In the genomic region with DNA sequence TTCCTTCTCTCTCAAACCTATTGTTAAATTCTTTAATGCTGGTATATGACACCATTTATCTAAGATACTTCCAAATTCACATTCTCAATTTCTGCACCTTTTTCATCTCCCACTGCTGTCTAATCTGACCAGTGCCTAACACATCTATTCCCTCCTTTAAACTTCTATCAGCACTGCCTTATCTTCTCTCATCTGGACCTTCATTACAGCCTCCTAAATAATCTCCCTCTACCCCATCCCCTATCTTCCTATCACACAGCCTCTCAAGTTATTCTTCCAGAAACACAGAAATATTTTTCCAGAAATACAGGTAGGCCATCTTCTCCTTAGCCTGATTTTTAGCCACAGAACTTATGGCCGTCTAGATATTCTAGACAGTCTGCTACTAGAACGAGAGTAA, we compare ENCODE assay signal across 23 cellular contexts. TPM values are rescaled to one million over a fixed set of nuclear protein-coding genes. Genes with fewer than 3 reads are reported as not detected.
DNase-seq lines count a peak whose midpoint lies in the region; ATAC-seq, FAIRE-seq and TF ChIP-seq lines count a peak whose summit lies in the region.
"Had no signal": no experiment of that assay in that cellular context is flagged by ENCODE, and none has a peak within 500 bp of the region (broad histone marks: within the 10 kb centered on the region; RNA-seq: fewer than 3 reads in every experiment).

No MANE protein-coding gene starts in this region.

- H3K9me2 ChIP-seq in OCI-LY1 (ENCODE audit: low read depth, low read length): no peaks in the 10 kb centered on the region
- H3K9me2 ChIP-seq in GM23338 (ENCODE audit: insufficient read depth): no peaks in the 10 kb centered on the region

- H3K4me3 Mint-ChIP-seq in natural killer cell: no peak overlapping the region
- no peak overlapping the region for H3K4me3 Mint-ChIP-seq in natural killer cell treated with Interleukin-12 subunit alpha and Interleukin-12 subunit beta and Interleukin-15 and Interleukin-18, amount 100 ng/mL, for 72 hours
- no peak overlapping the region for H3K4me3 Mint-ChIP-seq in GM23338
- H3K4me3 Mint-ChIP-seq: H9 had no signal

- H3K4me1 Mint-ChIP-seq in natural killer cell (peaks cover 44 to 57% of the 10 kb centered on the region in 2 donors), GM23338 (peaks cover 12% of the 10 kb centered on the region)
- H3K4me1 Mint-ChIP-seq in natural killer cell treated with Interleukin-12 subunit alpha and Interleukin-12 subunit beta and Interleukin-15 and Interleukin-18, amount 100 ng/mL, for 72 hours (ENCODE audit: low read depth in 2 of 2): peaks cover 31 to 37% of the 10 kb centered on the region in 2 donors

- peaks cover 57% of the 10 kb centered on the region for H3K79me2 ChIP-seq in OCI-LY1 (ENCODE audit: insufficient read depth, low read length)
- peaks cover 63% of the 10 kb centered on the region for H3K79me2 ChIP-seq in K562 (ENCODE audit: control insufficient read depth, insufficient read depth, low read length)
- H3K79me2 ChIP-seq in GM23338 (replicated peaks; ENCODE audit: insufficient read depth): peaks cover 12% of the 10 kb centered on the region; the same call in 1 of the 2 replicates

- H2AFZ ChIP-seq in OCI-LY1 (ENCODE audit: low read length) (no peak overlapping the region), K562 (ENCODE audit: low read depth, low read length) (no peak overlapping the region), GM23338 (no peak overlapping the region)

- no peak for TF ChIP-seq RAD21 in K562 (CRISPR knock-in tag; conservative IDR thresholded peaks at IDR 0.05 in 1 of 2, IDR thresholded peaks at IDR 0.05 in 1 of 2)

- H3K36me3 ChIP-seq in OCI-LY1 (ENCODE audit: insufficient read depth, low read length): peaks cover 7% of the 10 kb centered on the region; the same call in 1 of the 2 replicates
- peaks cover 14% of the 10 kb centered on the region; the same call in 2 of the 3 replicates for H3K36me3 ChIP-seq in K562 (ENCODE audit: control insufficient read depth, insufficient read depth, low read length)
- 0 out of 2 replicates have a peak, but pooled peaks cover 6% of the 10 kb centered on the region for H3K36me3 ChIP-seq in GM23338 (ENCODE audit: insufficient read depth)

- in situ Hi-C loops in K562 (cut with MboI): no loop called here

- DNase-seq in natural killer cell (no peak), K562 (ENCODE audit: extremely low read depth in 1 of 4, low spot score in 3 of 4) (no peak), GM23338 (ENCODE audit: low spot score) (no peak), SKM-1 (lab: John Stamatoyannopoulos, UW; ENCODE audit: unreplicated experiment) (no peak)
- no peak for DNase-seq in natural killer cell treated with Interleukin-12 subunit alpha and Interleukin-12 subunit beta and Interleukin-15 and Interleukin-18, amount 100 ng/mL, for 72 hours (ENCODE audit: low spot score)
- no peak for DNase-seq in activated CD8-positive, alpha-beta memory T cell treated with anti-CD3 and anti-CD28 coated beads for 24 hours
- DNase-seq: C1 segment of cervical spinal cord; Caco-2; CD4-positive, alpha-beta memory T cell; DMS 273 treated with DMSO at 0.1 percent for 48 hours; DMS79 treated with DMSO at 0.1 percent for 48 hours; H9; KG1; NCI-H1048; NCI-H1417; NCI-H1694; NCI-H2029 treated with DMSO at 0.1 percent for 48 hours; NCI-H526 treated with DMSO at 0.1 percent for 48 hours; SHP77 had no signal

- H4K20me1 ChIP-seq in OCI-LY1 (ENCODE audit: insufficient read depth, low read length): no peaks in the 10 kb centered on the region
- no peaks in the 10 kb centered on the region for H4K20me1 ChIP-seq in K562 (replicated peaks; ENCODE audit: control insufficient read depth, insufficient read depth, low read length)
- peaks cover 4% of the 10 kb centered on the region; the same call in 1 of the 2 replicates for H4K20me1 ChIP-seq in GM23338 (replicated peaks; ENCODE audit: insufficient read depth)

- H3K4me2 ChIP-seq in OCI-LY1 (ENCODE audit: low read length) (peak overlapping the region; percentile 74; the same call in 1 of the 2 replicates), K562 (ENCODE audit: insufficient read depth, low read length) (no peak overlapping the region), GM23338 (no peak overlapping the region)

- H3K27ac ChIP-seq in OCI-LY1 (ENCODE audit: low read depth, low read length, poor library complexity, severe bottlenecking) (peak overlapping the region; percentile 94), K562 (ENCODE audit: extremely low read depth, low read depth, low read length) (no peak overlapping the region), GM23338 (ENCODE audit: low read depth) (no peak overlapping the region)
- H3K27ac ChIP-seq: RWPE1 had no signal

- no peak for TF ChIP-seq EP300 in K562 (IDR thresholded peaks at IDR 0.05; ENCODE audit: low read length)

- TF ChIP-seq CTCF in natural killer cell (IDR thresholded peaks at IDR 0.05) (no peak), OCI-LY1 (IDR thresholded peaks at IDR 0.05; ENCODE audit: low read length) (no peak), K562 (IDR thresholded peaks at IDR 0.05 in 2 of 3, conservative IDR thresholded peaks at IDR 0.05 in 1 of 3; ENCODE audit: insufficient read depth in 2 of 3, low read depth in 1 of 3, low read length in 3 of 3) (no peak), GM23338 (conservative IDR thresholded peaks at IDR 0.05; ENCODE audit: low read depth in 2 of 2) (no peak)

- POLR2A ChIA-PET in K562 (lab: Yijun Ruan, JAX): no interaction called here

- H3K9me3 ChIP-seq in OCI-LY1 (ENCODE audit: low read length) (no peaks in the 10 kb centered on the region), K562 (replicated peaks; ENCODE audit: control insufficient read depth, insufficient read depth, low read depth, low read length) (no peaks in the 10 kb centered on the region)
- H3K9me3 ChIP-seq: Caco-2 had no signal

- H3K4me1 ChIP-seq in OCI-LY1 (ENCODE audit: insufficient read depth, low read length, severe bottlenecking) (peaks cover 66% of the 10 kb centered on the region), K562 (replicated peaks in 1 of 2; ENCODE audit: control insufficient read depth in 2 of 2, insufficient read depth in 2 of 2, low read length in 2 of 2) (peaks cover 14% of the 10 kb centered on the region in 2 experiments; a peak in 4 of 5 replicates), GM23338 (ENCODE audit: insufficient read depth) (peaks cover 14% of the 10 kb centered on the region)
- H3K4me1 ChIP-seq: Caco-2 had no signal

- H3K27ac Mint-ChIP-seq in natural killer cell: peak overlapping the region; percentile 54 to 88
- H3K27ac Mint-ChIP-seq in natural killer cell treated with Interleukin-12 subunit alpha and Interleukin-12 subunit beta and Interleukin-15 and Interleukin-18, amount 100 ng/mL, for 72 hours: peak overlapping the region in 1 of 2 donors; percentile 8
- H3K27ac Mint-ChIP-seq in GM23338: no peak overlapping the region

- no peak for TF ChIP-seq POLR2A in K562 (conservative IDR thresholded peaks at IDR 0.05)

- H3K4me3 ChIP-seq in OCI-LY1 (ENCODE audit: low read depth, low read length, poor library complexity, severe bottlenecking) (no peak overlapping the region), K562 (no peak overlapping the region), GM23338 (no peak overlapping the region)

- no peak for ATAC-seq in natural killer cell
- no peak for ATAC-seq in natural killer cell treated with Interleukin-12 subunit alpha and Interleukin-12 subunit beta and Interleukin-15 and Interleukin-18, amount 100 ng/mL, for 72 hours
- no peak for ATAC-seq in K562
- ATAC-seq in GM23338: no peak
- ATAC-seq: HepG2, Panc1 had no signal

- H3F3A ChIP-seq in OCI-LY1 (ENCODE audit: insufficient read depth, low read length) (peaks cover 3% of the 10 kb centered on the region), GM23338 (replicated peaks; ENCODE audit: low read depth) (peaks cover 7% of the 10 kb centered on the region; the same call in 1 of the 2 replicates)

- CTCF ChIA-PET in K562 (lab: Yijun Ruan, JAX; ENCODE audit: low intra/inter-chr PET ratio): no interaction called here

- no TSS peak for BruUV-seq in K562 (replicated peaks; lab: Mats Ljungman, UMichigan)

- H3K9me3 Mint-ChIP-seq in natural killer cell: no peaks in the 10 kb centered on the region
- no peaks in the 10 kb centered on the region for H3K9me3 Mint-ChIP-seq in natural killer cell treated with Interleukin-12 subunit alpha and Interleukin-12 subunit beta and Interleukin-15 and Interleukin-18, amount 100 ng/mL, for 72 hours
- H3K9me3 Mint-ChIP-seq in GM23338: no peaks in the 10 kb centered on the region
- H3K9me3 Mint-ChIP-seq: CD4-positive, alpha-beta memory T cell; H9 had no signal

- H3K9ac ChIP-seq in OCI-LY1 (ENCODE audit: low read length): no peak overlapping the region
- H3K9ac ChIP-seq in K562 (ENCODE audit: insufficient read depth in 1 of 2, low read depth in 2 of 2, low read length in 2 of 2): no peak overlapping the region

- intact Hi-C loops in natural killer cell (cut with micrococcal nuclease): no loop called here
- intact Hi-C loops in K562 (cut with micrococcal nuclease): no loop called here

- no peaks in the 10 kb centered on the region for H3K9me1 ChIP-seq in K562 (ENCODE audit: control insufficient read depth, insufficient read depth, low read length)

- H3K27me3 ChIP-seq in OCI-LY1 (ENCODE audit: insufficient read depth, low read length) (no peaks in the 10 kb centered on the region), K562 (ENCODE audit: control insufficient read depth in 2 of 2, insufficient read depth in 2 of 2, low read length in 2 of 2) (no peaks in the 10 kb centered on the region), GM23338 (ENCODE audit: insufficient read depth) (peaks cover 4% of the 10 kb centered on the region; the same call in 1 of the 2 replicates)

- no peaks in the 10 kb centered on the region for H3K27me3 Mint-ChIP-seq in natural killer cell (ENCODE audit: low read depth in 2 of 2)
- H3K27me3 Mint-ChIP-seq in natural killer cell treated with Interleukin-12 subunit alpha and Interleukin-12 subunit beta and Interleukin-15 and Interleukin-18, amount 100 ng/mL, for 72 hours: no peaks in the 10 kb centered on the region
- no peaks in the 10 kb centered on the region for H3K27me3 Mint-ChIP-seq in GM23338 (ENCODE audit: insufficient read depth, low read depth, poor library complexity)
- H3K27me3 Mint-ChIP-seq: CD4-positive, alpha-beta memory T cell had no signal

- FAIRE-seq in K562 (lab: Jason Lieb, UNC): no peak
- FAIRE-seq: HepG2 had no signal

- 5% methylated on average over 2 of the region's 2 CpGs for WGBS in K562 (ENCODE audit: insufficient coverage, low coverage, missing lambda C conversion rate)

- H3K36me3 Mint-ChIP-seq in natural killer cell (no peaks in the 10 kb centered on the region), GM23338 (ENCODE audit: low read depth) (peaks cover 2% of the 10 kb centered on the region; the same call in 1 of the 3 replicates)
- no peaks in the 10 kb centered on the region for H3K36me3 Mint-ChIP-seq in natural killer cell treated with Interleukin-12 subunit alpha and Interleukin-12 subunit beta and Interleukin-15 and Interleukin-18, amount 100 ng/mL, for 72 hours

RNA-seq across cellular contexts. Expression of gene DTNBP1, which starts 5.5 kb away (rescaled TPM):
- total RNA-seq in natural killer cell: 10 to 100 TPM; 31.6 to 42.2 (median 38.4) TPM
- 10 to 100 TPM; 21.5 to 32.6 TPM for total RNA-seq in natural killer cell treated with Interleukin-12 subunit alpha and Interleukin-12 subunit beta and Interleukin-15 and Interleukin-18, amount 100 ng/mL, for 72 hours
- 29.2 and 29.4 TPM in 2 replicates for total RNA-seq in K562 (2011; cell fraction: chromatin; rRNA removed; ENCODE audit: low replicate concordance)
- 15.7 and 16.3 TPM in 2 replicates for total RNA-seq in K562 (2011; cell fraction: nucleolus; rRNA removed)
- 24.2 and 31.1 TPM in 2 replicates for total RNA-seq in K562 (2011; cell fraction: nucleoplasm; rRNA removed)
- 17.8 and 18.2 TPM in 2 replicates for total RNA-seq in K562 (2014; rRNA removed)
- total RNA-seq in K562 (2014; rRNA removed; fragmentation: Illumina TruSeq; extraction: Trizol): 15.2 and 16.7 TPM in 2 replicates
- total RNA-seq in K562 (2015; rRNA removed; fragmentation: Illumina TruSeq; extraction: Trizol): 20.4 and 20.7 TPM in 2 replicates
- 37.1 and 37.7 TPM in 2 replicates for total RNA-seq in K562 (2021)
- 34.4 and 44.1 TPM in 2 replicates for polyA plus RNA-seq in K562 (2011; rRNA removed)
- polyA plus RNA-seq in K562 (2011; cell fraction: cytosol; rRNA removed): 45.5 and 47.8 TPM in 2 replicates
- 22.0 and 27.6 TPM in 2 replicates for polyA plus RNA-seq in K562 (2011; cell fraction: nucleus; rRNA removed)
- 50.7 and 54.0 TPM in 2 replicates for polyA plus RNA-seq in K562 (2012)
- polyA plus RNA-seq in K562 (2014; fragmentation: Illumina TruSeq; extraction: Trizol): 40.8 and 54.5 TPM in 2 replicates
- 10 to 100 TPM; 20.2 to 21.4 TPM for polyA plus RNA-seq in K562 (2014; fragmentation: Nextera tagmentation; extraction: Ambion mirVana)
- 42.1 and 45.4 TPM in 2 replicates for polyA plus RNA-seq in K562 (2014; rRNA removed)
- 19.4 and 24.8 TPM in 2 replicates for polyA minus RNA-seq in K562 (2011; rRNA and poly(A)+ RNA removed)
- 13.0 and 18.5 TPM in 2 replicates for polyA minus RNA-seq in K562 (2011; cell fraction: cytosol; rRNA and poly(A)+ RNA removed)
- polyA minus RNA-seq in K562 (2011; cell fraction: nucleus; rRNA and poly(A)+ RNA removed): 7.4 and 12.0 TPM in 2 replicates
- 12.1 and 13.6 TPM in 2 replicates for total RNA-seq in GM23338 (2014; rRNA removed; shearing (Covaris generic))
- polyA plus RNA-seq in GM23338 (2016; fragmentation: Nextera tagmentation; extraction: Ambion mirVana): 18.7 and 20.1 TPM in 2 replicates
